Comparison of ENCODE assay signal across 9 cellular contexts in genomic region chr4:139619644-139620043, GRCh38. TPM values are rescaled to one million over a fixed set of nuclear protein-coding genes. Genes with fewer than 3 reads are reported as not detected.
DNase-seq lines count a peak whose midpoint lies in the region; ATAC-seq and TF ChIP-seq lines count a peak whose summit lies in the region.
"Had no signal": no experiment of that assay in that cellular context is flagged by ENCODE, and none has a peak within 500 bp of the region (broad histone marks: within the 10 kb centered on the region; RNA-seq: fewer than 3 reads in every experiment).

No MANE protein-coding gene starts in this region.

- peak; percentile 60 for ATAC-seq in GM19023 (IDR thresholded peaks at IDR 0.05; ENCODE audit: unreplicated experiment)
- ATAC-seq in activated CD8-positive, alpha-beta T cell treated with anti-CD3 and anti-CD28 coated beads for 36 hours = peak; percentile 69
- no peak for ATAC-seq in GM18873 (IDR thresholded peaks at IDR 0.05; ENCODE audit: low FRiP score, unreplicated experiment)

- no peaks in the 10 kb centered on the region for H3K79me2 ChIP-seq in mesendoderm (ENCODE audit: control insufficient read depth, insufficient read depth, low read length)

- H2BK120ac ChIP-seq in mesendoderm (ENCODE audit: low read depth, low read length) = no peak overlapping the region

- H3K79me1 ChIP-seq in mesendoderm (ENCODE audit: low read length) = no peaks in the 10 kb centered on the region

- intact Hi-C loops in activated CD8-positive, alpha-beta T cell treated with anti-CD3 and anti-CD28 coated beads for 36 hours (cut with micrococcal nuclease) = no loop called here
- intact Hi-C loops in testis (cut with DNase I; ENCODE audit: low total_unique reads) = no loop called here

- no peak overlapping the region for H2BK15ac ChIP-seq in mesendoderm (replicated peaks; ENCODE audit: low read depth)

- DNase-seq in DMS114 treated with DMSO at 0.1 percent for 48 hours (lab: John Stamatoyannopoulos, UW; ENCODE audit: unreplicated experiment) (peak; percentile 1), HT-29 (ENCODE audit: low spot score) (peak; percentile 41), mesendoderm (peak; percentile 73), testis (no peak), amygdala (lab: John Stamatoyannopoulos, UW) (no peak)
- DNase-seq in activated CD8-positive, alpha-beta T cell treated with anti-CD3 and anti-CD28 coated beads for 36 hours = no peak

- H3K36me3 ChIP-seq in mesendoderm (ENCODE audit: control insufficient read depth, insufficient read depth, low read length) = no peaks in the 10 kb centered on the region
- H3K36me3 ChIP-seq in testis (ENCODE audit: low read depth, missing control alignments) = no peaks in the 10 kb centered on the region
- H3K36me3 ChIP-seq: SJSA1 had no signal

- H3K27me3 ChIP-seq in mesendoderm (ENCODE audit: insufficient read depth, low read length, poor library complexity) (no peaks in the 10 kb centered on the region), testis (no peaks in the 10 kb centered on the region)
- H3K27me3 ChIP-seq: SJSA1 had no signal

- H3K4me2 ChIP-seq in mesendoderm (ENCODE audit: low read length) = no peak overlapping the region

- H3K18ac ChIP-seq in mesendoderm (ENCODE audit: low read length) = no peak overlapping the region

- H2AK5ac ChIP-seq in mesendoderm (ENCODE audit: low read length) = no peak overlapping the region

- H3K27ac Mint-ChIP-seq in activated CD8-positive, alpha-beta T cell treated with anti-CD3 and anti-CD28 coated beads for 36 hours = no peak overlapping the region

- POLR2A ChIA-PET in activated CD8-positive, alpha-beta T cell treated with anti-CD3 and anti-CD28 coated beads for 36 hours (lab: Charles Lee) = interaction anchor here (0.6 kb wide), 1 partner anchor 116 kb away, joined by 3 read pairs; no protein-coding TSS in a partner anchor

- CTCF ChIA-PET in activated CD8-positive, alpha-beta T cell treated with anti-CD3 and anti-CD28 coated beads for 36 hours (lab: Charles Lee) = interaction anchor here (1.0 to 2.5 kb wide), 9 partner anchors 8 to 38 kb away, joined by 3 to 13 read pairs (median 6); no protein-coding TSS in a partner anchor

- no peaks in the 10 kb centered on the region for H3K36me3 Mint-ChIP-seq in activated CD8-positive, alpha-beta T cell treated with anti-CD3 and anti-CD28 coated beads for 36 hours (ENCODE audit: low read depth)

- WGBS in mesendoderm (ENCODE audit: extremely low coverage, insufficient coverage, low lambda C conversion rate) = no CpG with 5 or more reads among the region's 5 CpGs
- 95 to 97% methylated on average over 5 of the region's 5 CpGs for WGBS in testis, 2 donors

- peak; percentile 55 for TF ChIP-seq CTCF in activated CD8-positive, alpha-beta T cell treated with anti-CD3 and anti-CD28 coated beads for 36 hours (IDR thresholded peaks at IDR 0.05)
- peak in 1 of 3 experiments; percentile 34 for TF ChIP-seq CTCF in testis (IDR thresholded peaks at IDR 0.05)

- H3K4me1 ChIP-seq in mesendoderm (ENCODE audit: control insufficient read depth, low read depth, low read length) (peaks cover 1% of the 10 kb centered on the region), testis (no peaks in the 10 kb centered on the region)
- H3K4me1 ChIP-seq: SJSA1 had no signal

- no peaks in the 10 kb centered on the region for H3K27me3 Mint-ChIP-seq in activated CD8-positive, alpha-beta T cell treated with anti-CD3 and anti-CD28 coated beads for 36 hours

- H3K56ac ChIP-seq in mesendoderm (ENCODE audit: low read length) = no peak overlapping the region

- no peak overlapping the region for H4K8ac ChIP-seq in mesendoderm (ENCODE audit: low read depth, low read length)

- H3K4me3 ChIP-seq in mesendoderm (ENCODE audit: low read length) (no peak overlapping the region), testis (no peak overlapping the region)
- H3K4me3 ChIP-seq: SJSA1 had no signal

- H3K27ac ChIP-seq in mesendoderm (ENCODE audit: low read depth, low read length) (no peak overlapping the region), testis (no peak overlapping the region)
- H3K27ac ChIP-seq: SJSA1 had no signal

- no peak for TF ChIP-seq POLR2A in testis (IDR thresholded peaks at IDR 0.05)

- H3K9me3 ChIP-seq in testis = no peaks in the 10 kb centered on the region

- no peak overlapping the region for H3K4me3 Mint-ChIP-seq in activated CD8-positive, alpha-beta T cell treated with anti-CD3 and anti-CD28 coated beads for 36 hours

- H3K4ac ChIP-seq in mesendoderm (ENCODE audit: low read depth, low read length) = no peak overlapping the region

- no peak overlapping the region for H3K23ac ChIP-seq in mesendoderm (ENCODE audit: low read length)

- no peak overlapping the region for H2BK5ac ChIP-seq in mesendoderm (ENCODE audit: low read length)

- no peak overlapping the region for H3K9ac ChIP-seq in mesendoderm (ENCODE audit: low read length)

- H3K4me1 Mint-ChIP-seq in activated CD8-positive, alpha-beta T cell treated with anti-CD3 and anti-CD28 coated beads for 36 hours (ENCODE audit: low read depth) = no peaks in the 10 kb centered on the region

- no peaks in the 10 kb centered on the region for H3K9me3 Mint-ChIP-seq in activated CD8-positive, alpha-beta T cell treated with anti-CD3 and anti-CD28 coated beads for 36 hours

- H4K5ac ChIP-seq in mesendoderm (ENCODE audit: low read length) = no peak overlapping the region

RNA-seq across cellular contexts. Expression of gene MGST2, which starts 46.0 kb away (rescaled TPM):
- 30.5 and 32.8 TPM in 2 replicates for total RNA-seq in HT-29 (2014; rRNA removed; shearing (Covaris generic))
- 10 to 100 TPM; 11.7 to 12.4 TPM for total RNA-seq in activated CD8-positive, alpha-beta T cell treated with anti-CD3 and anti-CD28 coated beads for 36 hours
- polyA plus RNA-seq in mesendoderm (2013, experiment 1 of 2) = 46.4 TPM
- polyA plus RNA-seq in mesendoderm (2013, experiment 2 of 2) = 43.8 TPM
- total RNA-seq in testis = 10 to 100 TPM; 82.2 to 87.6 TPM
- 97.9 TPM for polyA plus RNA-seq in testis (ENCODE audit: insufficient read depth, low read depth, low replicate concordance)

Comparison
In these comparisons a context has a peak if more than half of its experiments do, and no peak if none do; other contexts are left out.
1. DNase-seq: peak in DMS114 treated with DMSO at 0.1 percent for 48 hours (single experiment), HT-29 (single experiment) and mesendoderm (single experiment); none in activated CD8-positive, alpha-beta T cell treated with anti-CD3 and anti-CD28 coated beads for 36 hours (single experiment), testis (single experiment) and amygdala (0 of 56).